8 cellular contexts compared by ENCODE assay signal in genomic region chr6:32968770-32969684, GRCh38. TPM values are rescaled to one million over a fixed set of nuclear protein-coding genes. Genes with fewer than 3 reads are reported as not detected.
A peak's percentile ranks its signal among the peaks of the same experiment; 100 is the strongest.
DNase-seq lines count a peak whose midpoint lies in the region; ATAC-seq, FAIRE-seq and TF ChIP-seq lines count a peak whose summit lies in the region.

No MANE protein-coding gene starts in this region.

- H3K27ac ChIP-seq in kidney (ENCODE audit: low read depth in 2 of 2, low read length in 2 of 2) = peak overlapping the region; percentile 100

- ATAC-seq in GM18517 (IDR thresholded peaks at IDR 0.05; ENCODE audit: unreplicated experiment) = no peak

- peaks cover 26% of the 10 kb centered on the region for H3K4me1 Mint-ChIP-seq in HFFc6 (ENCODE audit: low read depth)

- peak overlapping the region; percentile 99 for H3K27ac Mint-ChIP-seq in HFFc6

- peaks cover 13% of the 10 kb centered on the region for H3K9me3 Mint-ChIP-seq in HFFc6

- peak overlapping the region; percentile 90 to 99 for H3K4me3 ChIP-seq in kidney (ENCODE audit: low read length in 2 of 2)

- H3K36me3 ChIP-seq in kidney (ENCODE audit: control insufficient read depth in 1 of 2, insufficient read depth in 2 of 2, low read length in 2 of 2) = peaks cover 2 to 16% of the 10 kb centered on the region in 2 donors

- peaks cover 28% of the 10 kb centered on the region for H3K36me3 Mint-ChIP-seq in HFFc6 (ENCODE audit: low read depth)

- H3K4me1 ChIP-seq in kidney (ENCODE audit: control insufficient read depth in 1 of 2, insufficient read depth in 1 of 2, low read depth in 1 of 2, low read length in 2 of 2) = peaks cover 11 to 14% of the 10 kb centered on the region in 2 donors

- peak overlapping the region; percentile 93 for H3K4me3 Mint-ChIP-seq in HFFc6

- H3K9me3 ChIP-seq in kidney (ENCODE audit: control insufficient read depth in 1 of 2, low read length in 2 of 2) = no peaks in the 10 kb centered on the region

- H3K9ac ChIP-seq in kidney (ENCODE audit: low read length in 2 of 2) = peak overlapping the region; percentile 99 to 100

- no peak for FAIRE-seq in kidney (lab: Jason Lieb, UNC)

- no peak; the same call in 1 of the 2 replicates for TF ChIP-seq CTCF in HFFc6 (IDR thresholded peaks at IDR 0.05)
- no peak for TF ChIP-seq CTCF in kidney (IDR thresholded peaks at IDR 0.05; ENCODE audit: borderline replicate concordance, extremely low read depth, insufficient read depth)

- intact Hi-C loops in kidney (cut with DNase I) = no loop called here

- peak; percentile 61 for DNase-seq in DMS53 treated with DMSO at 0.1 percent for 48 hours (lab: John Stamatoyannopoulos, UW; ENCODE audit: unreplicated experiment)
- DNase-seq in HFFc6 = peak; percentile 89
- DNase-seq in NCI-H2171 (lab: John Stamatoyannopoulos, UW) = peak; percentile 94
- peak; percentile 28 for DNase-seq in activated CD4-positive, CD25-positive, alpha-beta regulatory T cell treated with anti-CD3 and anti-CD28 coated beads, Interleukin-2, amount 50 U/mL, for 16 hours (ENCODE audit: low read depth, low spot score)
- DNase-seq in cerebellar cortex (ENCODE audit: low spot score) = peak; percentile 88
- DNase-seq in kidney = peak; percentile 92
- peak; percentile 51 to 66 (median 61) for DNase-seq in stimulated activated CD4-positive, alpha-beta T cell treated with anti-CD3 and anti-CD28 coated beads, Interleukin-12 subunit alpha, Interleukin-12 subunit beta, amount 100 ng/mL, for 48 hours (ENCODE audit: low read depth in 2 of 3, low spot score in 1 of 3)

- peaks cover 28% of the 10 kb centered on the region for H3K27me3 Mint-ChIP-seq in HFFc6 (ENCODE audit: insufficient read depth)

RNA-seq across cellular contexts. Expression of gene BRD2, which starts 0.6 kb away (rescaled TPM):
- total RNA-seq in HFFc6 (2021; fragmentation: NEBNext Ultra II Directional; extraction: Animal tissue kit (Norgen Biotek cat#: 25700)) = 100 to 1,000 TPM; 147 to 163 (median 157) TPM
- total RNA-seq in kidney = 184 TPM
- 73.9 TPM for polyA plus RNA-seq in kidney (ENCODE audit: insufficient read depth, low read depth, low replicate concordance)

RNA-seq across cellular contexts. Expression of gene HLA-DMA, which starts 16.1 kb away (rescaled TPM):
- 1 to 10 TPM; 2.0 to 3.1 (median 2.2) TPM for total RNA-seq in HFFc6 (2021; fragmentation: NEBNext Ultra II Directional; extraction: Animal tissue kit (Norgen Biotek cat#: 25700))
- 98.5 TPM for total RNA-seq in kidney
- polyA plus RNA-seq in kidney (ENCODE audit: insufficient read depth, low read depth, low replicate concordance) = 101 TPM

RNA-seq across cellular contexts. Expression of gene HLA-DMB, which starts 28.2 kb away (rescaled TPM):
- total RNA-seq in HFFc6 (2021; fragmentation: NEBNext Ultra II Directional; extraction: Animal tissue kit (Norgen Biotek cat#: 25700)) = not detected
- 78.0 TPM for total RNA-seq in kidney
- polyA plus RNA-seq in kidney (ENCODE audit: insufficient read depth, low read depth, low replicate concordance) = 45.5 TPM

RNA-seq across cellular contexts. Expression of gene HLA-DOA, which starts 40.4 kb away (rescaled TPM):
- total RNA-seq in HFFc6 (2021; fragmentation: NEBNext Ultra II Directional; extraction: Animal tissue kit (Norgen Biotek cat#: 25700)) = not detected
- 21.6 TPM for total RNA-seq in kidney
- polyA plus RNA-seq in kidney (ENCODE audit: insufficient read depth, low read depth, low replicate concordance) = 10.8 TPM

Comparison
In these comparisons a context has a peak if more than half of its experiments do, and no peak if none do; other contexts are left out.
1. DNase-seq: peak in every context shown above with its lines; median percentile 94 in NCI-H2171; 92 in kidney; 89 in HFFc6; 88 in cerebellar cortex; 61 in DMS53 treated with DMSO at 0.1 percent for 48 hours; 61 in stimulated activated CD4-positive, alpha-beta T cell treated with anti-CD3 and anti-CD28 coated beads, Interleukin-12 subunit alpha, Interleukin-12 subunit beta, amount 100 ng/mL, for 48 hours; 28 in activated CD4-positive, CD25-positive, alpha-beta regulatory T cell treated with anti-CD3 and anti-CD28 coated beads, Interleukin-2, amount 50 U/mL, for 16 hours.
2. RNA of gene HLA-DMA, which starts 16.1 kb away (total RNA-seq): 98.5 TPM in kidney (single experiment); 2.0 to 3.1 TPM in HFFc6; every median in the first group is over 10 times any median in the second.
3. RNA of gene HLA-DMB, which starts 28.2 kb away (total RNA-seq): 78.0 TPM in kidney (single experiment); not detected in HFFc6; every median in the first group is over 10 times any median in the second.